In genomic region chr3:127688416-127689265, GRCh38 we compare ENCODE assay signal across 10 cellular contexts. TPM values are rescaled to one million over a fixed set of nuclear protein-coding genes. Genes with fewer than 3 reads are reported as not detected.
A peak's percentile ranks its signal among the peaks of the same experiment; 100 is the strongest.
DNase-seq lines count a peak whose midpoint lies in the region; ATAC-seq and TF ChIP-seq lines count a peak whose summit lies in the region.
"Had no signal": no experiment of that assay in that cellular context is flagged by ENCODE, and none has a peak within 500 bp of the region (broad histone marks: within the 10 kb centered on the region; RNA-seq: fewer than 3 reads in every experiment).

No MANE protein-coding gene starts in this region.

- no peak for TF ChIP-seq CTCF in fibroblast of pulmonary artery (IDR thresholded peaks at IDR 0.05; ENCODE audit: low read length, missing control alignments)

- no peak overlapping the region for H3K9ac ChIP-seq in trophoblast cell (ENCODE audit: low read length)

- H3K4me1 ChIP-seq in trophoblast cell (ENCODE audit: control insufficient read depth in 1 of 2, insufficient read depth in 2 of 2, low read length in 2 of 2) = peaks cover 13 to 28% of the 10 kb centered on the region in 2 experiments

- no peak overlapping the region for H3K27ac ChIP-seq in trophoblast cell (ENCODE audit: low read depth, low read length)

- no peak overlapping the region for H3K14ac ChIP-seq in trophoblast cell (ENCODE audit: low read length)

- no peak overlapping the region for H3K4me2 ChIP-seq in trophoblast cell (ENCODE audit: low read length)

- no peak overlapping the region for H2AFZ ChIP-seq in trophoblast cell (ENCODE audit: insufficient read depth, low read length, poor library complexity)

- peak; percentile 45 for DNase-seq in GM03348 (ENCODE audit: low spot score)
- DNase-seq in NCI-H524 treated with DMSO at 0.1 percent for 48 hours (lab: John Stamatoyannopoulos, UW) = peak; percentile 92
- peak; percentile 33 for DNase-seq in fibroblast of pulmonary artery (ENCODE audit: low read depth)
- DNase-seq in trophoblast cell = no peak
- DNase-seq in glomerular visceral epithelial cell (ENCODE audit: extremely low spot score) = no peak
- DNase-seq in activated T-helper 1 cell treated with anti-CD3 and anti-CD28 coated beads, Interleukin-12 subunit alpha, Interleukin-12 subunit beta, Interleukin-2, Interleukin-4 antibody, amounts not matched to agents 30 ng/mL and 10 ng/mL and 1 ng/mL, durations not matched to agents 14 hours and 24 hours and 36 hours (ENCODE audit: low spot score) = no peak
- DNase-seq: activated CD4-positive, alpha-beta T cell treated with anti-CD3 and anti-CD28 coated beads, Interleukin-2, amount 50 U/mL, for 48 hours had no signal

- H3K36me3 ChIP-seq in trophoblast cell (ENCODE audit: control insufficient read depth in 1 of 2, insufficient read depth in 2 of 2, low read length in 2 of 2) = no peaks in the 10 kb centered on the region

- H2BK5ac ChIP-seq in trophoblast cell (ENCODE audit: low read depth, low read length, poor library complexity) = no peak overlapping the region

- H3K9me3 ChIP-seq in trophoblast cell (ENCODE audit: insufficient read depth, low read depth, low read length) = peaks cover 2% of the 10 kb centered on the region

- H3K9me3 Mint-ChIP-seq in activated T-helper 1 cell treated with anti-CD3 and anti-CD28 coated beads, Interleukin-12 subunit alpha, Interleukin-12 subunit beta, Interleukin-2, Interleukin-4 antibody, amounts not matched to agents 30 ng/mL and 10 ng/mL and 1 ng/mL, durations not matched to agents 14 hours and 24 hours and 36 hours = no peaks in the 10 kb centered on the region
- H3K9me3 Mint-ChIP-seq: dendritic cell treated with granulocyte-macrophage colony-stimulating factor and Interleukin-4, amounts not matched to agents 40 ng/mL and 50 ng/mL, for 4 days had no signal

- H3K4me3 Mint-ChIP-seq in activated T-helper 1 cell treated with anti-CD3 and anti-CD28 coated beads, Interleukin-12 subunit alpha, Interleukin-12 subunit beta, Interleukin-2, Interleukin-4 antibody, amounts not matched to agents 30 ng/mL and 10 ng/mL and 1 ng/mL, durations not matched to agents 14 hours and 24 hours and 36 hours = no peak overlapping the region
- H3K4me3 Mint-ChIP-seq: dendritic cell treated with granulocyte-macrophage colony-stimulating factor and Interleukin-4, amounts not matched to agents 40 ng/mL and 50 ng/mL, for 4 days had no signal

- intact Hi-C loops in activated T-helper 1 cell treated with anti-CD3 and anti-CD28 coated beads, Interleukin-12 subunit alpha, Interleukin-12 subunit beta, Interleukin-2, Interleukin-4 antibody, amounts not matched to agents 30 ng/mL and 10 ng/mL and 1 ng/mL, durations not matched to agents 14 hours and 24 hours and 36 hours (cut with micrococcal nuclease) = no loop called here

- peak overlapping the region; percentile 85 for H4K91ac ChIP-seq in trophoblast cell (ENCODE audit: low read depth, low read length)

- H3K27me3 Mint-ChIP-seq in activated T-helper 1 cell treated with anti-CD3 and anti-CD28 coated beads, Interleukin-12 subunit alpha, Interleukin-12 subunit beta, Interleukin-2, Interleukin-4 antibody, amounts not matched to agents 30 ng/mL and 10 ng/mL and 1 ng/mL, durations not matched to agents 14 hours and 24 hours and 36 hours (ENCODE audit: insufficient read depth) = no peaks in the 10 kb centered on the region
- H3K27me3 Mint-ChIP-seq: dendritic cell treated with granulocyte-macrophage colony-stimulating factor and Interleukin-4, amounts not matched to agents 40 ng/mL and 50 ng/mL, for 4 days had no signal

- no peak overlapping the region for H3K4ac ChIP-seq in trophoblast cell (ENCODE audit: low read depth, low read length)

- H2BK12ac ChIP-seq in trophoblast cell (ENCODE audit: low read length) = peak overlapping the region; percentile 33

- H3K79me2 ChIP-seq in trophoblast cell (ENCODE audit: control insufficient read depth, insufficient read depth, low read length, poor library complexity) = peaks cover 3% of the 10 kb centered on the region

- no peaks in the 10 kb centered on the region for H3K36me3 Mint-ChIP-seq in activated T-helper 1 cell treated with anti-CD3 and anti-CD28 coated beads, Interleukin-12 subunit alpha, Interleukin-12 subunit beta, Interleukin-2, Interleukin-4 antibody, amounts not matched to agents 30 ng/mL and 10 ng/mL and 1 ng/mL, durations not matched to agents 14 hours and 24 hours and 36 hours (ENCODE audit: low read depth)

- H2AK5ac ChIP-seq in trophoblast cell (ENCODE audit: low read length) = no peak overlapping the region

- no peak overlapping the region for H4K8ac ChIP-seq in trophoblast cell (ENCODE audit: low read depth, low read length)

- H4K12ac ChIP-seq in trophoblast cell (ENCODE audit: low read depth, low read length) = no peak overlapping the region

- H3K27me3 ChIP-seq in trophoblast cell (ENCODE audit: insufficient read depth, low read length) = no peaks in the 10 kb centered on the region

- WGBS in trophoblast cell (ENCODE audit: extremely low coverage, insufficient coverage, insufficient read length) = no CpG with 5 or more reads among the region's 20 CpGs

- ATAC-seq in HG02884 (IDR thresholded peaks at IDR 0.05; ENCODE audit: unreplicated experiment) (no peak), GM21786 (IDR thresholded peaks at IDR 0.05; ENCODE audit: unreplicated experiment) (no peak)

- H3K4me3 ChIP-seq in fibroblast of pulmonary artery (replicated peaks; ENCODE audit: low read depth, low read length) (no peak overlapping the region), trophoblast cell (ENCODE audit: low read depth, low read length) (no peak overlapping the region)

- H3K23ac ChIP-seq in trophoblast cell (ENCODE audit: low read length) = no peak overlapping the region

- peaks cover 4% of the 10 kb centered on the region for H3K4me1 Mint-ChIP-seq in activated T-helper 1 cell treated with anti-CD3 and anti-CD28 coated beads, Interleukin-12 subunit alpha, Interleukin-12 subunit beta, Interleukin-2, Interleukin-4 antibody, amounts not matched to agents 30 ng/mL and 10 ng/mL and 1 ng/mL, durations not matched to agents 14 hours and 24 hours and 36 hours (ENCODE audit: low read depth)

- H3K18ac ChIP-seq in trophoblast cell (ENCODE audit: low read length) = no peak overlapping the region

- no peak overlapping the region for H3K27ac Mint-ChIP-seq in activated T-helper 1 cell treated with anti-CD3 and anti-CD28 coated beads, Interleukin-12 subunit alpha, Interleukin-12 subunit beta, Interleukin-2, Interleukin-4 antibody, amounts not matched to agents 30 ng/mL and 10 ng/mL and 1 ng/mL, durations not matched to agents 14 hours and 24 hours and 36 hours
- H3K27ac Mint-ChIP-seq: dendritic cell treated with granulocyte-macrophage colony-stimulating factor and Interleukin-4, amounts not matched to agents 40 ng/mL and 50 ng/mL, for 4 days had no signal

- no peak overlapping the region for H2BK120ac ChIP-seq in trophoblast cell (ENCODE audit: insufficient read depth, low read length, poor library complexity)

- peaks cover 15% of the 10 kb centered on the region for H3K79me1 ChIP-seq in trophoblast cell (ENCODE audit: low read length)

RNA-seq across cellular contexts. Expression of gene ABTB1, which starts 15.9 kb away (rescaled TPM):
- polyA plus RNA-seq in trophoblast cell (2013) = 3.6 and 4.3 TPM in 2 replicates
- 9.7 TPM in 2 replicates for total RNA-seq in activated T-helper 1 cell treated with anti-CD3 and anti-CD28 coated beads, Interleukin-12 subunit alpha, Interleukin-12 subunit beta, Interleukin-2, Interleukin-4 antibody, amounts not matched to agents 30 ng/mL and 10 ng/mL and 1 ng/mL, durations not matched to agents 14 hours and 24 hours and 36 hours

RNA-seq across cellular contexts. Expression of gene PODXL2, which starts 59.7 kb away (rescaled TPM):
- polyA plus RNA-seq in trophoblast cell (2013) = 0.61 and 0.78 TPM in 2 replicates
- 9.7 and 10.3 TPM in 2 replicates for total RNA-seq in activated T-helper 1 cell treated with anti-CD3 and anti-CD28 coated beads, Interleukin-12 subunit alpha, Interleukin-12 subunit beta, Interleukin-2, Interleukin-4 antibody, amounts not matched to agents 30 ng/mL and 10 ng/mL and 1 ng/mL, durations not matched to agents 14 hours and 24 hours and 36 hours

Comparison
In these comparisons a context has a peak if more than half of its experiments do, and no peak if none do; other contexts are left out.
1. DNase-seq: peak in GM03348 (single experiment), NCI-H524 treated with DMSO at 0.1 percent for 48 hours (single experiment) and fibroblast of pulmonary artery (single experiment); none in trophoblast cell (0 of 2), glomerular visceral epithelial cell (single experiment) and activated T-helper 1 cell treated with anti-CD3 and anti-CD28 coated beads, Interleukin-12 subunit alpha, Interleukin-12 subunit beta, Interleukin-2, Interleukin-4 antibody, amounts not matched to agents 30 ng/mL and 10 ng/mL and 1 ng/mL, durations not matched to agents 14 hours and 24 hours and 36 hours (single experiment).